In genomic region chr16:83589576-83589975, GRCh38 we compare ENCODE assay signal across 7 cellular contexts.
"Had no signal": no experiment of that assay in that cellular context is flagged by ENCODE, and none has a peak within 500 bp of the region (broad histone marks: within the 10 kb centered on the region; RNA-seq: fewer than 3 reads in every experiment).

No MANE protein-coding gene starts in this region.

- H3K4me3 ChIP-seq: GM23338, HAP-1 had no signal

- FAIRE-seq: HepG2 had no signal

- H2AFZ ChIP-seq: GM23338 had no signal

- H3K9me3 ChIP-seq: HAP-1 had no signal

- ATAC-seq: GM23338, HCT116, HepG2 had no signal

- H3K36me3 ChIP-seq: HAP-1 had no signal

- H3K4me3 Mint-ChIP-seq: GM23338, HFFc6, IgD-negative memory B cell had no signal

- H3K9me3 Mint-ChIP-seq: GM23338 had no signal

- H3K27ac Mint-ChIP-seq: GM23338, HFFc6 had no signal

- H3K4me2 ChIP-seq: GM23338 had no signal

- DNase-seq: H7, HFFc6 had no signal

- H3K4me1 ChIP-seq: HAP-1 had no signal
